In genomic region chr20:1638643-1639042, GRCh38 we compare ENCODE assay signal across 13 cellular contexts. TPM values are rescaled to one million over a fixed set of nuclear protein-coding genes. Genes with fewer than 3 reads are reported as not detected.
DNase-seq lines count a peak whose midpoint lies in the region; ATAC-seq, FAIRE-seq and TF ChIP-seq lines count a peak whose summit lies in the region.
"Not testable (repeated sequence)": the region's sequence is repeated elsewhere in the genome, so short reads cannot be mapped to it uniquely, and the experiment has no call there.
"Had no signal": no experiment of that assay in that cellular context is flagged by ENCODE, and none has a peak within 500 bp of the region (broad histone marks: within the 10 kb centered on the region; RNA-seq: fewer than 3 reads in every experiment).

No MANE protein-coding gene starts in this region.

- not testable (repeated sequence) for H3K9ac ChIP-seq in HepG2 (ENCODE audit: insufficient read depth, low read depth, low read length)

- not testable (repeated sequence) for TF ChIP-seq POLR2A in esophagus muscularis mucosa (IDR thresholded peaks at IDR 0.05; ENCODE audit: low read depth); HepG2 (IDR thresholded peaks at IDR 0.05; ENCODE audit: insufficient read depth in 1 of 2, low read depth in 2 of 2, low read length in 2 of 2)

- not testable (repeated sequence) for H2AFZ ChIP-seq in HepG2 (ENCODE audit: low read length)

- DNase-seq in CD4-positive, alpha-beta memory T cell; CD8-positive, alpha-beta memory T cell; activated CD4-positive, alpha-beta T cell treated with anti-CD3 and anti-CD28 coated beads, Interleukin-2, amount 10 ng/mL, durations not matched to agents 7 days and 5 days: not testable (repeated sequence)
- peak; percentile 10 for DNase-seq in MV-4-11 (lab: John Stamatoyannopoulos, UW)
- peak; percentile 31 for DNase-seq in esophagus muscularis mucosa (ENCODE audit: extremely low spot score)
- peak; percentile 41 for DNase-seq in HepG2 (ENCODE audit: low spot score)

- H3K4me3 ChIP-seq in CD4-positive, alpha-beta memory T cell (ENCODE audit: low read length in 2 of 2); CD8-positive, alpha-beta memory T cell (ENCODE audit: low read length); esophagus muscularis mucosa; HepG2 (replicated peaks in 1 of 3; ENCODE audit: insufficient read depth in 1 of 3, low read depth in 2 of 3, low read length in 3 of 3): not testable (repeated sequence)

- peaks cover 34% of the 10 kb centered on the region in 2 donors for H3K36me3 Mint-ChIP-seq in CD4-positive, alpha-beta memory T cell
- H3K36me3 Mint-ChIP-seq in CD8-positive, alpha-beta memory T cell: peaks cover 10 to 33% (median 17%) of the 10 kb centered on the region in 3 donors
- peaks cover 44% of the 10 kb centered on the region for H3K36me3 Mint-ChIP-seq in activated CD4-positive, alpha-beta T cell treated with anti-CD3 and anti-CD28 coated beads, Interleukin-2, amount 10 ng/mL, durations not matched to agents 7 days and 5 days (ENCODE audit: low read depth)
- peaks cover 13% of the 10 kb centered on the region for H3K36me3 Mint-ChIP-seq in activated naive CD8-positive, alpha-beta T cell

- not testable (repeated sequence) for TF ChIP-seq RAD21 in HepG2 (CRISPR knock-in tag; IDR thresholded peaks at IDR 0.05)

- H3K4me3 Mint-ChIP-seq in CD4-positive, alpha-beta memory T cell; CD8-positive, alpha-beta memory T cell; activated CD4-positive, alpha-beta T cell treated with anti-CD3 and anti-CD28 coated beads, Interleukin-2, amount 10 ng/mL, durations not matched to agents 7 days and 5 days; activated naive CD8-positive, alpha-beta T cell: not testable (repeated sequence)

- H3K9me3 Mint-ChIP-seq in CD4-positive, alpha-beta memory T cell; CD8-positive, alpha-beta memory T cell; activated naive CD8-positive, alpha-beta T cell (ENCODE audit: low read depth): not testable (repeated sequence)
- peaks cover 18% of the 10 kb centered on the region for H3K9me3 Mint-ChIP-seq in activated CD4-positive, alpha-beta T cell treated with anti-CD3 and anti-CD28 coated beads, Interleukin-2, amount 10 ng/mL, durations not matched to agents 7 days and 5 days

- intact Hi-C loops in CD4-positive, alpha-beta memory T cell (cut with micrococcal nuclease); esophagus muscularis mucosa (cut with DNase I); HepG2 (cut with micrococcal nuclease; ENCODE audit: unreplicated experiment): not testable (repeated sequence)

- peaks cover 20% of the 10 kb centered on the region for H3K4me1 ChIP-seq in CD4-positive, alpha-beta memory T cell (ENCODE audit: insufficient read depth, low read length)
- H3K4me1 ChIP-seq in CD8-positive, alpha-beta memory T cell (ENCODE audit: insufficient read depth, low read length); esophagus muscularis mucosa: not testable (repeated sequence)
- peaks cover 37% of the 10 kb centered on the region for H3K4me1 ChIP-seq in HepG2 (ENCODE audit: insufficient read depth, low read length)

- BruUV-seq in HepG2 (replicated peaks; lab: Mats Ljungman, UMichigan): not testable (repeated sequence)

- peak overlapping the region in 6 of 7 donors; percentile 2 to 60 (median 48) for H3K27ac Mint-ChIP-seq in CD4-positive, alpha-beta memory T cell
- H3K27ac Mint-ChIP-seq in CD8-positive, alpha-beta memory T cell: peak overlapping the region in 5 of 8 donors; percentile 26 to 78 (median 56)
- H3K27ac Mint-ChIP-seq in activated CD4-positive, alpha-beta T cell treated with anti-CD3 and anti-CD28 coated beads, Interleukin-2, amount 10 ng/mL, durations not matched to agents 7 days and 5 days: peak overlapping the region; percentile 51
- H3K27ac Mint-ChIP-seq in activated naive CD8-positive, alpha-beta T cell: peak overlapping the region; percentile 61

- CTCF ChIA-PET in CD4-positive, alpha-beta memory T cell (lab: Charles Lee; ENCODE audit: partially characterized antibody): interaction anchor here (1.4 kb wide), 1 partner anchor 139 kb away, joined by 3 read pairs; no protein-coding TSS in a partner anchor
- CTCF ChIA-PET in CD8-positive, alpha-beta memory T cell (lab: Charles Lee); HepG2 (lab: Yijun Ruan, JAX; ENCODE audit: low intra/inter-chr PET ratio, low total read pairs): not testable (repeated sequence)
- CTCF ChIA-PET in activated CD4-positive, alpha-beta T cell treated with anti-CD3 and anti-CD28 coated beads, Interleukin-2, amount 10 ng/mL, durations not matched to agents 7 days and 5 days (lab: Charles Lee): interaction anchor here (0.7 kb wide), 1 partner anchor 16 kb away, joined by 3 read pairs; no protein-coding TSS in a partner anchor

- H3K4me2 ChIP-seq in HepG2 (ENCODE audit: low read depth, low read length): not testable (repeated sequence)

- peaks cover 14 to 29% (median 21%) of the 10 kb centered on the region in 4 donors for H3K4me1 Mint-ChIP-seq in CD4-positive, alpha-beta memory T cell
- peaks cover 7 to 26% (median 25%) of the 10 kb centered on the region in 3 donors for H3K4me1 Mint-ChIP-seq in CD8-positive, alpha-beta memory T cell
- peaks cover 15% of the 10 kb centered on the region for H3K4me1 Mint-ChIP-seq in activated CD4-positive, alpha-beta T cell treated with anti-CD3 and anti-CD28 coated beads, Interleukin-2, amount 10 ng/mL, durations not matched to agents 7 days and 5 days
- peaks cover 50% of the 10 kb centered on the region for H3K4me1 Mint-ChIP-seq in activated naive CD8-positive, alpha-beta T cell (ENCODE audit: low read depth)

- ATAC-seq in HepG2: not testable (repeated sequence)

- not testable (repeated sequence) for H3K9me3 ChIP-seq in CD4-positive, alpha-beta memory T cell (ENCODE audit: control insufficient read depth in 1 of 2, low read length in 2 of 2); CD8-positive, alpha-beta memory T cell (ENCODE audit: low read length); HepG2 (ENCODE audit: low read length)
- H3K9me3 ChIP-seq in esophagus muscularis mucosa: peaks cover 0 to 10% (median 0%) of the 10 kb centered on the region in 4 donors

- H3K27ac ChIP-seq in CD4-positive, alpha-beta memory T cell (ENCODE audit: low read depth, low read length); CD8-positive, alpha-beta memory T cell (ENCODE audit: low read depth, low read length); esophagus muscularis mucosa (replicated peaks in 1 of 4); HepG2 (ENCODE audit: extremely low read length, insufficient read depth, low read length): not testable (repeated sequence)

- POLR2A ChIA-PET in CD4-positive, alpha-beta memory T cell (lab: Charles Lee; ENCODE audit: partially characterized antibody): interaction anchor here (0.8 kb wide), 1 partner anchor 12 kb away, joined by 3 read pairs; no protein-coding TSS in a partner anchor
- POLR2A ChIA-PET in CD8-positive, alpha-beta memory T cell (lab: Charles Lee); activated CD4-positive, alpha-beta T cell treated with anti-CD3 and anti-CD28 coated beads, Interleukin-2, amount 10 ng/mL, durations not matched to agents 7 days and 5 days (lab: Charles Lee); HepG2 (lab: Yijun Ruan, JAX): not testable (repeated sequence)

- TF ChIP-seq CTCF in esophagus muscularis mucosa (IDR thresholded peaks at IDR 0.05); HepG2 (CRISPR knock-in tag; IDR thresholded peaks at IDR 0.05): not testable (repeated sequence)

- in situ Hi-C loops in HepG2 (cut with HindIII; ENCODE audit: extremely low pct_ligation_motif_present, low pct_unique_long_range_greater_than_20kb): not testable (repeated sequence)

- peaks cover 11% of the 10 kb centered on the region for H3K36me3 ChIP-seq in CD4-positive, alpha-beta memory T cell (ENCODE audit: insufficient read depth, low read length)
- H3K36me3 ChIP-seq in CD8-positive, alpha-beta memory T cell (ENCODE audit: insufficient read depth, low read length); esophagus muscularis mucosa; HepG2 (replicated peaks in 1 of 2; ENCODE audit: control insufficient read depth in 1 of 2, insufficient read depth in 2 of 2, low read length in 2 of 2): not testable (repeated sequence)

- H3K27me3 ChIP-seq in CD4-positive, alpha-beta memory T cell (ENCODE audit: insufficient read depth, low read length); CD8-positive, alpha-beta memory T cell (ENCODE audit: insufficient read depth, low read length, poor library complexity, severe bottlenecking); esophagus muscularis mucosa; HepG2 (ENCODE audit: control insufficient read depth in 1 of 2, insufficient read depth in 2 of 2, low read length in 2 of 2): not testable (repeated sequence)

- not testable (repeated sequence) for H4K20me1 ChIP-seq in HepG2 (ENCODE audit: insufficient read depth, low read length)

- not testable (repeated sequence) for H3K27me3 Mint-ChIP-seq in CD4-positive, alpha-beta memory T cell; CD8-positive, alpha-beta memory T cell; activated CD4-positive, alpha-beta T cell treated with anti-CD3 and anti-CD28 coated beads, Interleukin-2, amount 10 ng/mL, durations not matched to agents 7 days and 5 days; activated naive CD8-positive, alpha-beta T cell

- WGBS in esophagus muscularis mucosa: 77% methylated on average over 2 of the region's 2 CpGs
- 0% methylated on average over 2 of the region's 2 CpGs for WGBS in HepG2 (ENCODE audit: low lambda C conversion rate)

- H3K79me2 ChIP-seq in HepG2 (ENCODE audit: insufficient read depth, low read length): not testable (repeated sequence)

- TF ChIP-seq EP300 in esophagus muscularis mucosa (IDR thresholded peaks at IDR 0.05); HepG2 (IDR thresholded peaks at IDR 0.05; ENCODE audit: low read depth in 2 of 2, low read length in 2 of 2); HepG2 (CRISPR knock-in tag; IDR thresholded peaks at IDR 0.05; ENCODE audit: borderline replicate concordance): not testable (repeated sequence)

- FAIRE-seq in HepG2 (lab: Jason Lieb, UNC): not testable (repeated sequence)

RNA-seq across cellular contexts. Expression of gene SIRPB1, which starts 18.8 kb away (rescaled TPM):
- 1 to 10 TPM; 4.7 to 7.2 TPM for total RNA-seq in CD4-positive, alpha-beta memory T cell
- 1 to 10 TPM in 1 of 2 donors, under 1 TPM in 1; 0.64 to 1.2 TPM for polyA plus RNA-seq in CD4-positive, alpha-beta memory T cell
- total RNA-seq in CD8-positive, alpha-beta memory T cell: 1 to 10 TPM; 1.5 to 2.3 TPM
- polyA plus RNA-seq in CD8-positive, alpha-beta memory T cell: 0.93 TPM
- 1 to 10 TPM; 3.6 to 4.5 TPM for total RNA-seq in activated CD4-positive, alpha-beta T cell treated with anti-CD3 and anti-CD28 coated beads, Interleukin-2, amount 10 ng/mL, durations not matched to agents 7 days and 5 days
- total RNA-seq in esophagus muscularis mucosa (1 to 10 TPM in 3 of 4 donors, under 1 TPM in 1; under 0.01 to 4.0 (median 3.1) TPM), HepG2 (2016; rRNA removed; fragmentation: Illumina TruSeq; extraction: Trizol) (0.98 and 1.4 TPM in 2 replicates)
- total RNA-seq in HepG2 (2016; cell fraction: cytosol; rRNA removed; fragmentation: Illumina TruSeq; extraction: Trizol; ENCODE audit: low read depth): 0.51 and 0.71 TPM in 2 replicates
- 0.61 and 0.85 TPM in 2 replicates for total RNA-seq in HepG2 (2016; cell fraction: insoluble cytoplasmic fraction; rRNA removed; fragmentation: Illumina TruSeq; extraction: Trizol)
- total RNA-seq in HepG2 (2016; cell fraction: membrane; rRNA removed; fragmentation: Illumina TruSeq; extraction: Trizol): 2.2 and 2.6 TPM in 2 replicates
- 0.40 and 0.69 TPM in 2 replicates for total RNA-seq in HepG2 (2016; cell fraction: nucleus; rRNA removed; fragmentation: Illumina TruSeq; extraction: Trizol)
- 0.41 and 0.46 TPM in 2 replicates for polyA plus RNA-seq in HepG2 (2011; rRNA removed)
- 0.15 and 0.32 TPM in 2 replicates for polyA plus RNA-seq in HepG2 (2011; cell fraction: cytosol; rRNA removed)
- polyA plus RNA-seq in HepG2 (2011; cell fraction: nucleus; rRNA removed): 0.52 and 0.58 TPM in 2 replicates
- 0.28 TPM in 1 of 2 replicates, not detected in the other for polyA plus RNA-seq in HepG2 (2012)
- 1.4 and 1.6 TPM in 2 replicates for polyA plus RNA-seq in HepG2 (2016; cell fraction: cytosol; fragmentation: Illumina TruSeq; extraction: Trizol; ENCODE audit: low read depth)
- polyA plus RNA-seq in HepG2 (2016; cell fraction: insoluble cytoplasmic fraction; fragmentation: Illumina TruSeq; extraction: Trizol; ENCODE audit: low read depth): 1.2 and 2.0 TPM in 2 replicates
- polyA plus RNA-seq in HepG2 (2016; cell fraction: membrane; fragmentation: Illumina TruSeq; extraction: Trizol; ENCODE audit: low read depth): 1.9 and 2.1 TPM in 2 replicates
- 3.3 and 4.5 TPM in 2 replicates for polyA plus RNA-seq in HepG2 (2016; cell fraction: nucleus; fragmentation: Illumina TruSeq; extraction: Trizol; ENCODE audit: insufficient read depth, low read depth)
- polyA minus RNA-seq in HepG2 (2011; rRNA and poly(A)+ RNA removed; ENCODE audit: low replicate concordance): 0.09 and 0.12 TPM in 2 replicates
- 0.69 and 1.1 TPM in 2 replicates for polyA minus RNA-seq in HepG2 (2011; cell fraction: cytosol; rRNA and poly(A)+ RNA removed)
- polyA minus RNA-seq in HepG2 (2011; cell fraction: nucleus; rRNA and poly(A)+ RNA removed): not detected in 2 replicates

RNA-seq across cellular contexts. Expression of gene SIRPG, which starts 18.9 kb away (rescaled TPM):
- 10 to 100 TPM; 32.4 to 34.9 TPM for total RNA-seq in CD4-positive, alpha-beta memory T cell
- polyA plus RNA-seq in CD4-positive, alpha-beta memory T cell: 100 to 1,000 TPM; 136 to 211 TPM
- total RNA-seq in CD8-positive, alpha-beta memory T cell: 10 to 100 TPM in 1 of 2 experiments, 1 to 10 TPM in 1; 9.3 to 11.7 TPM
- 149 TPM for polyA plus RNA-seq in CD8-positive, alpha-beta memory T cell
- total RNA-seq in activated CD4-positive, alpha-beta T cell treated with anti-CD3 and anti-CD28 coated beads, Interleukin-2, amount 10 ng/mL, durations not matched to agents 7 days and 5 days: 10 to 100 TPM; 82.6 to 90.1 TPM
- total RNA-seq in esophagus muscularis mucosa (not detected), HepG2 (2016; rRNA removed; fragmentation: Illumina TruSeq; extraction: Trizol) (not detected in 2 replicates)
- not detected in 2 replicates for total RNA-seq in HepG2 (2016; cell fraction: cytosol; rRNA removed; fragmentation: Illumina TruSeq; extraction: Trizol; ENCODE audit: low read depth)
- not detected in 2 replicates for total RNA-seq in HepG2 (2016; cell fraction: insoluble cytoplasmic fraction; rRNA removed; fragmentation: Illumina TruSeq; extraction: Trizol)
- total RNA-seq in HepG2 (2016; cell fraction: membrane; rRNA removed; fragmentation: Illumina TruSeq; extraction: Trizol): not detected in 2 replicates
- total RNA-seq in HepG2 (2016; cell fraction: nucleus; rRNA removed; fragmentation: Illumina TruSeq; extraction: Trizol): not detected in 2 replicates
- not detected in 2 replicates for polyA plus RNA-seq in HepG2 (2011; rRNA removed)
- polyA plus RNA-seq in HepG2 (2011; cell fraction: cytosol; rRNA removed): not detected in 2 replicates
- not detected in 2 replicates for polyA plus RNA-seq in HepG2 (2011; cell fraction: nucleus; rRNA removed)
- not detected in 2 replicates for polyA plus RNA-seq in HepG2 (2012)
- polyA plus RNA-seq in HepG2 (2016; cell fraction: cytosol; fragmentation: Illumina TruSeq; extraction: Trizol; ENCODE audit: low read depth): not detected in 2 replicates
- not detected in 2 replicates for polyA plus RNA-seq in HepG2 (2016; cell fraction: insoluble cytoplasmic fraction; fragmentation: Illumina TruSeq; extraction: Trizol; ENCODE audit: low read depth)
- not detected in 2 replicates for polyA plus RNA-seq in HepG2 (2016; cell fraction: membrane; fragmentation: Illumina TruSeq; extraction: Trizol; ENCODE audit: low read depth)
- not detected in 2 replicates for polyA plus RNA-seq in HepG2 (2016; cell fraction: nucleus; fragmentation: Illumina TruSeq; extraction: Trizol; ENCODE audit: insufficient read depth, low read depth)
- not detected in 2 replicates for polyA minus RNA-seq in HepG2 (2011; rRNA and poly(A)+ RNA removed; ENCODE audit: low replicate concordance)
- polyA minus RNA-seq in HepG2 (2011; cell fraction: cytosol; rRNA and poly(A)+ RNA removed): not detected in 2 replicates
- not detected in 2 replicates for polyA minus RNA-seq in HepG2 (2011; cell fraction: nucleus; rRNA and poly(A)+ RNA removed)
- total RNA-seq: A172, B cell, Daoy, G401 had no signal
- polyA plus RNA-seq: A549, BJ had no signal

Comparison
In these comparisons a context has a peak if more than half of its experiments do, and no peak if none do; other contexts are left out.
1. RNA of gene SIRPG, which starts 18.9 kb away (total RNA-seq): 82.6 to 90.1 TPM in activated CD4-positive, alpha-beta T cell treated with anti-CD3 and anti-CD28 coated beads, Interleukin-2, amount 10 ng/mL, durations not matched to agents 7 days and 5 days, 32.4 to 34.9 TPM in CD4-positive, alpha-beta memory T cell and 9.3 to 11.7 TPM in CD8-positive, alpha-beta memory T cell; not detected in esophagus muscularis mucosa and not detected in HepG2; every median in the first group is over 4 times any median in the second.
2. Peak in every context shown above with its lines, with median percentiles within 50 percentile points of each other: H3K27ac Mint-ChIP-seq.